In genomic region chr9:114860187-114860586, GRCh38 we compare ENCODE assay signal across 22 cellular contexts. TPM values are rescaled to one million over a fixed set of nuclear protein-coding genes. Genes with fewer than 3 reads are reported as not detected.
DNase-seq lines count a peak whose midpoint lies in the region; ATAC-seq and TF ChIP-seq lines count a peak whose summit lies in the region.
"Had no signal": no experiment of that assay in that cellular context is flagged by ENCODE, and none has a peak within 500 bp of the region (broad histone marks: within the 10 kb centered on the region; RNA-seq: fewer than 3 reads in every experiment).

No MANE protein-coding gene starts in this region.

- TF ChIP-seq POLR2A in NB4 (IDR thresholded peaks at IDR 0.05; ENCODE audit: extremely low read depth, insufficient read length), result no peak

- TF ChIP-seq CTCF in NB4 (IDR thresholded peaks at IDR 0.05; ENCODE audit: low read depth, low read length) (no peak), fibroblast of villous mesenchyme (IDR thresholded peaks at IDR 0.05; ENCODE audit: insufficient read depth, low read depth, low read length) (no peak)

- no peak overlapping the region for H3K4me3 ChIP-seq in NB4 (ENCODE audit: low read depth, low read length)
- no peak overlapping the region for H3K4me3 ChIP-seq in fibroblast of villous mesenchyme (ENCODE audit: low read depth, low read length)
- H3K4me3 ChIP-seq: GM23248, MG63, Peyer's patch had no signal

- ATAC-seq in GM18502 (IDR thresholded peaks at IDR 0.05; ENCODE audit: poor library complexity, unreplicated experiment), result peak; percentile 60
- ATAC-seq in GM21717 (IDR thresholded peaks at IDR 0.05; ENCODE audit: unreplicated experiment), result peak; percentile 53

- DNase-seq in NB4 (ENCODE audit: low read depth) (peak; percentile 27), fibroblast of villous mesenchyme (ENCODE audit: low read depth) (peak; percentile 37), amniotic stem cell (lab: John Stamatoyannopoulos, UW) (no peak), NOMO-1 treated with dmso at 0.1 percent for 144 hours (lab: John Stamatoyannopoulos, UW; ENCODE audit: unreplicated experiment) (no peak), RKO (ENCODE audit: low spot score) (no peak)
- DNase-seq: ACHN, AML-193, COR-L47, EL, GM23248, HCEC 1CT, Karpas-422, MG63, NCI-H1105, NCI-H1694, NCI-H226, NCI-H524 treated with DMSO at 0.1 percent for 48 hours, Peyer's patch, Right ventricle myocardium superior, SK-N-SH had no signal

RNA-seq across cellular contexts. Expression of gene TNFSF15, which starts 54.3 kb away (rescaled TPM):
- total RNA-seq in fibroblast of villous mesenchyme, result 4.5 and 5.6 TPM in 2 replicates
- total RNA-seq: Right ventricle myocardium superior had no signal

Comparison
In these comparisons a context has a peak if more than half of its experiments do, and no peak if none do; other contexts are left out.
1. DNase-seq: peak in NB4 (single experiment) and fibroblast of villous mesenchyme (single experiment); none in amniotic stem cell (single experiment), NOMO-1 treated with dmso at 0.1 percent for 144 hours (single experiment) and RKO (single experiment).